8 cellular contexts compared by ENCODE assay signal in genomic region chr16:15142107-15142506, GRCh38. TPM values are rescaled to one million over a fixed set of nuclear protein-coding genes. Genes with fewer than 3 reads are reported as not detected.
A peak's percentile ranks its signal among the peaks of the same experiment; 100 is the strongest.
DNase-seq lines count a peak whose midpoint lies in the region; ATAC-seq, FAIRE-seq and TF ChIP-seq lines count a peak whose summit lies in the region.
"Not testable (repeated sequence)": the region's sequence is repeated elsewhere in the genome, so short reads cannot be mapped to it uniquely, and the experiment has no call there.

No MANE protein-coding gene starts in this region.

- DNase-seq in H7 (peak; percentile 8), islet precursor cell (peak; percentile 27), osteocyte (ENCODE audit: extremely low spot score, unreplicated experiment) (peak; percentile 73)
- DNase-seq in activated CD8-positive, alpha-beta memory T cell treated with anti-CD3 and anti-CD28 coated beads, Interleukin-2, amount 10 ng/mL, durations not matched to agents 7 days and 5 days = peak; percentile 23
- not testable (repeated sequence) for DNase-seq in bronchial epithelial cell (ENCODE audit: low read depth); esophagus squamous epithelium (lab: John Stamatoyannopoulos, UW); stomach; transverse colon

- not testable (repeated sequence) for H3K27me3 Mint-ChIP-seq in activated CD8-positive, alpha-beta memory T cell treated with anti-CD3 and anti-CD28 coated beads, Interleukin-2, amount 10 ng/mL, durations not matched to agents 7 days and 5 days; osteocyte (ENCODE audit: unreplicated experiment)

- CTCF ChIA-PET in activated CD8-positive, alpha-beta memory T cell treated with anti-CD3 and anti-CD28 coated beads, Interleukin-2, amount 10 ng/mL, durations not matched to agents 7 days and 5 days (lab: Charles Lee) = not testable (repeated sequence)

- H3K4me3 Mint-ChIP-seq in activated CD8-positive, alpha-beta memory T cell treated with anti-CD3 and anti-CD28 coated beads, Interleukin-2, amount 10 ng/mL, durations not matched to agents 7 days and 5 days; osteocyte (ENCODE audit: unreplicated experiment): not testable (repeated sequence)

- TF ChIP-seq POLR2A in esophagus squamous epithelium (IDR thresholded peaks at IDR 0.05); stomach (IDR thresholded peaks at IDR 0.05); transverse colon (IDR thresholded peaks at IDR 0.05): not testable (repeated sequence)

- not testable (repeated sequence) for H3K9me3 Mint-ChIP-seq in activated CD8-positive, alpha-beta memory T cell treated with anti-CD3 and anti-CD28 coated beads, Interleukin-2, amount 10 ng/mL, durations not matched to agents 7 days and 5 days (ENCODE audit: low read depth); osteocyte (ENCODE audit: unreplicated experiment)

- not testable (repeated sequence) for H3K9me3 ChIP-seq in esophagus squamous epithelium, stomach, transverse colon

- peak overlapping the region; percentile 6 to 88 (median 78) for H3K27ac ChIP-seq in esophagus squamous epithelium
- peak overlapping the region in 3 of 5 donors; percentile 83 to 92 (median 89) for H3K27ac ChIP-seq in stomach
- peak overlapping the region; percentile 49 to 91 (median 82) for H3K27ac ChIP-seq in transverse colon

- not testable (repeated sequence) for H3K27ac Mint-ChIP-seq in activated CD8-positive, alpha-beta memory T cell treated with anti-CD3 and anti-CD28 coated beads, Interleukin-2, amount 10 ng/mL, durations not matched to agents 7 days and 5 days; osteocyte (ENCODE audit: unreplicated experiment)

- in situ Hi-C loops in transverse colon (cut with MboI; ENCODE audit: low pct_ligation_motif_present in 1 of 4, low pct_unique_long_range_greater_than_20kb in 1 of 4, low sequenced_read_pairs in 3 of 4) = not testable (repeated sequence)

- not testable (repeated sequence) for H3K27me3 ChIP-seq in H7 (ENCODE audit: control insufficient read depth, insufficient read depth, low read length); bronchial epithelial cell (ENCODE audit: control insufficient read depth, insufficient read depth, low read length); esophagus squamous epithelium; stomach; transverse colon

- FAIRE-seq in bronchial epithelial cell (lab: Jason Lieb, UNC) = peak; percentile 43

- H3K4me3 ChIP-seq in H7 (ENCODE audit: insufficient read depth, low read depth, low read length); bronchial epithelial cell (ENCODE audit: low read depth, low read length); esophagus squamous epithelium; transverse colon: not testable (repeated sequence)
- H3K4me3 ChIP-seq in stomach = peak overlapping the region in 2 of 4 donors; percentile 5 to 16

- not testable (repeated sequence) for H3K36me3 Mint-ChIP-seq in activated CD8-positive, alpha-beta memory T cell treated with anti-CD3 and anti-CD28 coated beads, Interleukin-2, amount 10 ng/mL, durations not matched to agents 7 days and 5 days; osteocyte (ENCODE audit: unreplicated experiment)

- intact Hi-C loops in esophagus squamous epithelium (cut with DNase I); stomach (cut with DNase I; ENCODE audit: low total_unique reads); transverse colon (cut with DNase I; ENCODE audit: low total_unique reads): not testable (repeated sequence)

- 17% methylated on average over 1 of the region's 9 CpGs; no CpG with 5 or more reads in 1 of the 2 donors for WGBS in esophagus squamous epithelium, 2 donors
- 67 to 91% (median 83%) methylated on average over 1 to 9 of the region's 9 CpGs for WGBS in stomach, 5 donors
- 93% methylated on average over 3 of the region's 9 CpGs; no CpG with 5 or more reads in 1 of the 2 donors for WGBS in transverse colon (ENCODE audit: low coverage in 1 of 2), 2 donors

- peaks cover 48 to 71% (median 61%) of the 10 kb centered on the region in 3 donors for H3K4me1 ChIP-seq in esophagus squamous epithelium
- H3K4me1 ChIP-seq in stomach = peaks cover 29 to 68% (median 54%) of the 10 kb centered on the region in 4 donors
- peaks cover 23 to 61% (median 38%) of the 10 kb centered on the region in 4 donors for H3K4me1 ChIP-seq in transverse colon

- not testable (repeated sequence) for TF ChIP-seq EP300 in stomach (IDR thresholded peaks at IDR 0.05); transverse colon (IDR thresholded peaks at IDR 0.05; ENCODE audit: low read depth)

- TF ChIP-seq CTCF in bronchial epithelial cell (IDR thresholded peaks at IDR 0.05; ENCODE audit: insufficient read depth, low read length, severe bottlenecking); esophagus squamous epithelium (IDR thresholded peaks at IDR 0.05); osteocyte (IDR thresholded peaks at IDR 0.05); stomach (IDR thresholded peaks at IDR 0.05); transverse colon (IDR thresholded peaks at IDR 0.05): not testable (repeated sequence)

- H3K36me3 ChIP-seq in H7 (replicated peaks; ENCODE audit: control insufficient read depth, insufficient read depth, low read length); bronchial epithelial cell (ENCODE audit: control insufficient read depth, insufficient read depth, low read length); esophagus squamous epithelium; stomach; transverse colon: not testable (repeated sequence)

- not testable (repeated sequence) for ATAC-seq in activated CD8-positive, alpha-beta memory T cell treated with anti-CD3 and anti-CD28 coated beads, Interleukin-2, amount 10 ng/mL, durations not matched to agents 7 days and 5 days

- H3K4me1 Mint-ChIP-seq in activated CD8-positive, alpha-beta memory T cell treated with anti-CD3 and anti-CD28 coated beads, Interleukin-2, amount 10 ng/mL, durations not matched to agents 7 days and 5 days = not testable (repeated sequence)
- peaks cover 33% of the 10 kb centered on the region for H3K4me1 Mint-ChIP-seq in osteocyte (ENCODE audit: unreplicated experiment)

RNA-seq across cellular contexts. Expression of gene RRN3, which starts 48.0 kb away (rescaled TPM):
- 24.8 and 28.3 TPM in 2 replicates for total RNA-seq in H7 (2014; rRNA removed; shearing (Covaris generic))
- 10 to 100 TPM; 25.5 to 39.4 TPM for total RNA-seq in activated CD8-positive, alpha-beta memory T cell treated with anti-CD3 and anti-CD28 coated beads, Interleukin-2, amount 10 ng/mL, durations not matched to agents 7 days and 5 days
- total RNA-seq in bronchial epithelial cell (54.5 and 58.5 TPM in 2 replicates), esophagus squamous epithelium (10 to 100 TPM; 14.0 to 27.8 (median 20.0) TPM), osteocyte (23.8 and 24.2 TPM in 2 replicates), stomach (10 to 100 TPM in 4 of 5 donors, 1 to 10 TPM in 1; 7.0 to 60.2 (median 14.3) TPM), transverse colon (10 to 100 TPM; 13.5 to 33.0 (median 24.0) TPM)
- 10 to 100 TPM in 1 of 3 donors, 1 to 10 TPM in 2; 8.8 to 14.4 (median 9.9) TPM for polyA plus RNA-seq in stomach
